28 cellular contexts compared by ENCODE assay signal in the genomic region with DNA sequence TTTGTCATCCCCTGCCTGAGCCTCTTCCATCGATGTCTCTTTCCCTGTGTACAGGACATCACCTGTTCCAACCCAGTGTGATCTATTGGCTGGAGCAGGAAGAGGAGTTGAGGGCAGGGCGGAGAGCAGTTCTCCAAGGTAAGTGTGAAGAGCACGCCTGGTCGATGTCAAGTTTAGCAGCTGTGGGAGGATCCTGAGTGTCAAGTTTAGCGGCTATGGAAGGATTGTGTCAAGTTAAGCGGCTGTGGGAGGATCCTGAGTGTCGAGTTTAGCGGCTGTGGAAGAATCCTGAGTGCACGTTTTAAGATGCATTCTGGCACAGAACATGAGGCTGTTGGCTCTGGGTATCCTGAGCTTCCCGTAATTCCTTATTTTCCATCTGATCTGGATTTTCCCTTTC. TPM values are rescaled to one million over a fixed set of nuclear protein-coding genes. Genes with fewer than 3 reads are reported as not detected.
DNase-seq lines count a peak whose midpoint lies in the region; ATAC-seq, FAIRE-seq and TF ChIP-seq lines count a peak whose summit lies in the region.
"Had no signal": no experiment of that assay in that cellular context is flagged by ENCODE, and none has a peak within 500 bp of the region (broad histone marks: within the 10 kb centered on the region; RNA-seq: fewer than 3 reads in every experiment).

No MANE protein-coding gene starts in this region.

- TF ChIP-seq CTCF in GM12878 (IDR thresholded peaks at IDR 0.05 in 2 of 3, conservative IDR thresholded peaks at IDR 0.05 in 1 of 3; ENCODE audit: control insufficient read depth in 2 of 3, extremely low read depth in 1 of 3, insufficient read depth in 1 of 3, low read depth in 3 of 3, low read length in 3 of 3) (no peak), endothelial cell (IDR thresholded peaks at IDR 0.05; ENCODE audit: unreplicated experiment) (no peak), nephron progenitor cell (IDR thresholded peaks at IDR 0.05) (no peak), kidney (IDR thresholded peaks at IDR 0.05; ENCODE audit: borderline replicate concordance, extremely low read depth, insufficient read depth) (no peak), adrenal gland (IDR thresholded peaks at IDR 0.05) (no peak)

- SMC1A ChIA-PET in GM12878 (lab: Charles Lee; ENCODE audit: uncharacterized antibody, unreplicated experiment): no interaction called here

- H3K9me3 Mint-ChIP-seq in endothelial cell (ENCODE audit: unreplicated experiment) (peaks cover 10% of the 10 kb centered on the region), nephron progenitor cell (peaks cover 44% of the 10 kb centered on the region)
- H3K9me3 Mint-ChIP-seq in stimulated activated effector memory CD8-positive, alpha-beta T cell treated with anti-CD3 and anti-CD28 coated beads, Interleukin-12 subunit alpha, Interleukin-12 subunit beta, amount 100 ng/mL, for 72 hours: peaks cover 2% of the 10 kb centered on the region

- no peaks in the 10 kb centered on the region for H3K27me3 Mint-ChIP-seq in endothelial cell (ENCODE audit: unreplicated experiment)
- H3K27me3 Mint-ChIP-seq in nephron progenitor cell (ENCODE audit: low read depth, poor library complexity): no peaks in the 10 kb centered on the region
- H3K27me3 Mint-ChIP-seq: CD4-positive, alpha-beta memory T cell; CD4-positive, CD25-positive, alpha-beta regulatory T cell; CD8-positive, alpha-beta memory T cell had no signal

- no peaks in the 10 kb centered on the region for H3K4me1 ChIP-seq in GM12878 (ENCODE audit: control insufficient read depth, insufficient read depth, low read length)
- no peaks in the 10 kb centered on the region for H3K4me1 ChIP-seq in kidney (ENCODE audit: control insufficient read depth in 1 of 2, insufficient read depth in 1 of 2, low read depth in 1 of 2, low read length in 2 of 2)
- H3K4me1 ChIP-seq in adrenal gland (replicated peaks in 1 of 2): no peaks in the 10 kb centered on the region
- H3K4me1 ChIP-seq: A549, BE2C, BLaER1 had no signal

- no peak overlapping the region for H3K4me3 ChIP-seq in GM12878
- no peak overlapping the region for H3K4me3 ChIP-seq in kidney (ENCODE audit: low read length in 2 of 2)
- H3K4me3 ChIP-seq in adrenal gland: no peak overlapping the region
- H3K4me3 ChIP-seq: A549, BLaER1 had no signal

- POLR2A ChIA-PET in GM12878 (lab: Charles Lee): no interaction called here

- no peaks in the 10 kb centered on the region for H4K20me1 ChIP-seq in GM12878 (ENCODE audit: control insufficient read depth, insufficient read depth)

- CTCF ChIA-PET in GM12878 (lab: Yijun Ruan, JAX): no interaction called here

- no TSS peak for BruUV-seq in GM12878 (replicated peaks; lab: Mats Ljungman, UMichigan)

- TF ChIP-seq POLR2A in GM12878 (IDR thresholded peaks at IDR 0.05; ENCODE audit: low read depth, low read length) (no peak), adrenal gland (IDR thresholded peaks at IDR 0.05) (no peak)

- no peak for ATAC-seq in GM12878
- no peak for ATAC-seq in stimulated activated effector memory CD8-positive, alpha-beta T cell treated with anti-CD3 and anti-CD28 coated beads, Interleukin-12 subunit alpha, Interleukin-12 subunit beta, amount 100 ng/mL, for 72 hours
- ATAC-seq: A549 had no signal

- peaks cover 12% of the 10 kb centered on the region for H3K4me1 Mint-ChIP-seq in endothelial cell (ENCODE audit: unreplicated experiment)
- no peaks in the 10 kb centered on the region for H3K4me1 Mint-ChIP-seq in nephron progenitor cell
- H3K4me1 Mint-ChIP-seq in stimulated activated effector memory CD8-positive, alpha-beta T cell treated with anti-CD3 and anti-CD28 coated beads, Interleukin-12 subunit alpha, Interleukin-12 subunit beta, amount 100 ng/mL, for 72 hours: peaks cover 10% of the 10 kb centered on the region

- H3K27me3 ChIP-seq in GM12878 (replicated peaks in 1 of 2; ENCODE audit: control insufficient read depth in 2 of 2, insufficient read depth in 2 of 2, low read length in 1 of 2) (no peaks in the 10 kb centered on the region), adrenal gland (no peaks in the 10 kb centered on the region)
- H3K27me3 ChIP-seq: BE2C, BLaER1 had no signal

- DNase-seq in GM12878 (ENCODE audit: low read depth, low spot score) (no peak), endothelial cell (ENCODE audit: low spot score) (no peak), nephron progenitor cell (no peak), kidney (no peak), cerebellar cortex (ENCODE audit: low spot score) (no peak), adrenal gland (no peak)
- no peak for DNase-seq in stimulated activated effector memory CD8-positive, alpha-beta T cell treated with anti-CD3 and anti-CD28 coated beads, Interleukin-12 subunit alpha, Interleukin-12 subunit beta, amount 100 ng/mL, for 72 hours (ENCODE audit: low spot score in 2 of 2)
- DNase-seq: BE2C; C1 segment of cervical spinal cord; CD4-positive, alpha-beta memory T cell; CD4-positive, CD25-positive, alpha-beta regulatory T cell; COR-L47; DMS 273 treated with DMSO at 0.1 percent for 48 hours; DMS153; DMS53; DMS79; DND-41; EL; GDM1 had no signal

- H3K9me3 ChIP-seq in GM12878 (replicated peaks; ENCODE audit: control insufficient read depth, insufficient read depth, low read length) (peaks cover 19% of the 10 kb centered on the region), kidney (ENCODE audit: control insufficient read depth in 1 of 2, low read length in 2 of 2) (no peaks in the 10 kb centered on the region), adrenal gland (replicated peaks in 1 of 3) (no peaks in the 10 kb centered on the region)
- H3K9me3 ChIP-seq: BE2C had no signal

- H3K36me3 Mint-ChIP-seq in endothelial cell (ENCODE audit: low read depth, unreplicated experiment): peaks cover 74% of the 10 kb centered on the region
- H3K36me3 Mint-ChIP-seq in nephron progenitor cell (ENCODE audit: low read depth): peaks cover 80% of the 10 kb centered on the region
- peaks cover 56% of the 10 kb centered on the region for H3K36me3 Mint-ChIP-seq in stimulated activated effector memory CD8-positive, alpha-beta T cell treated with anti-CD3 and anti-CD28 coated beads, Interleukin-12 subunit alpha, Interleukin-12 subunit beta, amount 100 ng/mL, for 72 hours

- intact Hi-C loops in GM12878 (cut with micrococcal nuclease; ENCODE audit: unreplicated experiment): no loop called here
- intact Hi-C loops in kidney (cut with DNase I): no loop called here
- intact Hi-C loops in adrenal gland (cut with DNase I): no loop called here

- TF ChIP-seq EP300 in GM12878 (IDR thresholded peaks at IDR 0.05; ENCODE audit: borderline replicate concordance in 1 of 2, control insufficient read depth in 1 of 2, low read depth in 2 of 2, low read length in 2 of 2): no peak

- in situ Hi-C loops in GM12878 (cut with MboI): no loop called here

- H3K27ac ChIP-seq in GM12878 (ENCODE audit: control insufficient read depth, insufficient read depth) (no peak overlapping the region), kidney (ENCODE audit: low read depth in 2 of 2, low read length in 2 of 2) (no peak overlapping the region), adrenal gland (no peak overlapping the region)
- H3K27ac ChIP-seq: 22Rv1, A549, BLaER1 had no signal

- RAD21 ChIA-PET in GM12878 (lab: Charles Lee; ENCODE audit: unreplicated experiment): no interaction called here

- H3K9ac ChIP-seq in GM12878 (ENCODE audit: control insufficient read depth, insufficient read depth, low read length): no peak overlapping the region
- no peak overlapping the region for H3K9ac ChIP-seq in kidney (ENCODE audit: low read length in 2 of 2)
- H3K9ac ChIP-seq: BLaER1 had no signal

- no peak overlapping the region for H3K27ac Mint-ChIP-seq in endothelial cell (ENCODE audit: unreplicated experiment)
- peak overlapping the region; percentile 82 for H3K27ac Mint-ChIP-seq in nephron progenitor cell
- peak overlapping the region; percentile 8 for H3K27ac Mint-ChIP-seq in stimulated activated effector memory CD8-positive, alpha-beta T cell treated with anti-CD3 and anti-CD28 coated beads, Interleukin-12 subunit alpha, Interleukin-12 subunit beta, amount 100 ng/mL, for 72 hours
- H3K27ac Mint-ChIP-seq: CD14-positive monocyte; CD4-positive, CD25-positive, alpha-beta regulatory T cell; CD8-positive, alpha-beta memory T cell had no signal

- H3K4me2 ChIP-seq in GM12878 (ENCODE audit: control insufficient read depth, insufficient read depth): no peak overlapping the region
- H3K4me2 ChIP-seq: A549, BLaER1 had no signal

- WGBS in GM12878 (ENCODE audit: insufficient coverage, insufficient replicate concordance, low lambda C conversion rate, missing lambda C conversion rate): 93% methylated on average over 10 of the region's 10 CpGs
- 94 to 98% (median 96%) methylated on average over 10 of the region's 10 CpGs for WGBS in adrenal gland, 4 donors

- H3K79me2 ChIP-seq in GM12878 (ENCODE audit: control insufficient read depth, insufficient read depth, low read length): no peaks in the 10 kb centered on the region

- no peak for FAIRE-seq in GM12878 (lab: Jason Lieb, UNC)
- FAIRE-seq in kidney (lab: Jason Lieb, UNC): no peak
- FAIRE-seq: A549, GM12891, GM19239 had no signal

- no peak for TF ChIP-seq RAD21 in GM12878 (IDR thresholded peaks at IDR 0.05; ENCODE audit: insufficient read depth, low read depth, low read length)

- H3K36me3 ChIP-seq in GM12878 (ENCODE audit: control insufficient read depth in 2 of 2, insufficient read depth in 2 of 2, low read length in 1 of 2) (peaks cover 9 to 29% of the 10 kb centered on the region in 2 experiments), kidney (ENCODE audit: control insufficient read depth in 1 of 2, insufficient read depth in 2 of 2, low read length in 2 of 2) (peaks cover 44 to 52% of the 10 kb centered on the region in 2 donors), adrenal gland (replicated peaks in 1 of 2) (peaks cover 0 to 67% of the 10 kb centered on the region in 2 donors)

- H2AFZ ChIP-seq in GM12878 (ENCODE audit: control insufficient read depth, low read depth, low read length): no peak overlapping the region

- H3K4me3 Mint-ChIP-seq in endothelial cell (ENCODE audit: unreplicated experiment) (peak overlapping the region; percentile 56), nephron progenitor cell (no peak overlapping the region)
- no peak overlapping the region for H3K4me3 Mint-ChIP-seq in stimulated activated effector memory CD8-positive, alpha-beta T cell treated with anti-CD3 and anti-CD28 coated beads, Interleukin-12 subunit alpha, Interleukin-12 subunit beta, amount 100 ng/mL, for 72 hours
- H3K4me3 Mint-ChIP-seq: CD14-positive monocyte had no signal

RNA-seq across cellular contexts. Expression of gene ZNF778, which starts 7.2 kb away (rescaled TPM):
- 15.8 and 17.3 TPM in 2 replicates for total RNA-seq in GM12878 (2013; cell fraction: nucleolus; rRNA removed)
- 3.3 and 6.5 TPM in 2 replicates for total RNA-seq in GM12878 (2014; rRNA removed)
- total RNA-seq in GM12878 (2014; rRNA removed; fragmentation: Illumina TruSeq; extraction: Trizol): 3.5 and 3.6 TPM in 2 replicates
- total RNA-seq in GM12878 (2021): 6.4 and 9.7 TPM in 2 replicates
- polyA plus RNA-seq in GM12878 (2011; ENCODE audit: low read depth): 2.2 TPM
- 3.8 and 4.4 TPM in 2 replicates for polyA plus RNA-seq in GM12878 (2011; rRNA removed)
- polyA plus RNA-seq in GM12878 (2011; cell fraction: cytosol; rRNA removed): 2.8 and 3.8 TPM in 2 replicates
- polyA plus RNA-seq in GM12878 (2011; cell fraction: nucleus; rRNA removed): 6.7 and 8.5 TPM in 2 replicates
- 2.4 and 5.4 TPM in 2 replicates for polyA plus RNA-seq in GM12878 (2012)
- 4.3 and 4.6 TPM in 2 replicates for polyA plus RNA-seq in GM12878 (2014; fragmentation: Illumina TruSeq; extraction: Trizol)
- under 1 TPM; 0.20 to 0.40 TPM for polyA plus RNA-seq in GM12878 (2014; fragmentation: Nextera tagmentation; extraction: Ambion mirVana)
- 4.2 and 5.9 TPM in 2 replicates for polyA plus RNA-seq in GM12878 (2014; rRNA removed)
- polyA plus RNA-seq in GM12878 (2016; fragmentation: Nextera tagmentation; extraction: Ambion mirVana): 1 to 10 TPM; 2.3 to 3.8 TPM
- 6.1 and 8.8 TPM in 2 replicates for polyA minus RNA-seq in GM12878 (2011; rRNA and poly(A)+ RNA removed)
- 1.3 and 3.7 TPM in 2 replicates for polyA minus RNA-seq in GM12878 (2011; cell fraction: cytosol; rRNA and poly(A)+ RNA removed)
- 5.7 and 8.7 TPM in 2 replicates for polyA minus RNA-seq in GM12878 (2011; cell fraction: nucleus; rRNA and poly(A)+ RNA removed)
- 35.5 TPM for total RNA-seq in endothelial cell (ENCODE audit: unreplicated experiment)
- total RNA-seq in kidney: 12.7 TPM
- 2.2 TPM for polyA plus RNA-seq in kidney (ENCODE audit: insufficient read depth, low read depth, low replicate concordance)
- 10 to 100 TPM in 4 of 8 donors, 1 to 10 TPM in 4; 3.5 to 20.5 (median 11.5) TPM for total RNA-seq in adrenal gland
- polyA plus RNA-seq in adrenal gland: 1 to 10 TPM; 1.9 to 8.1 (median 3.8) TPM

RNA-seq across cellular contexts. Expression of gene SLC22A31, which starts 24.3 kb away (rescaled TPM):
- not detected in 2 replicates for total RNA-seq in GM12878 (2013; cell fraction: nucleolus; rRNA removed)
- total RNA-seq in GM12878 (2014; rRNA removed) (not detected in 2 replicates), GM12878 (2014; rRNA removed; fragmentation: Illumina TruSeq; extraction: Trizol) (not detected in 2 replicates), GM12878 (2021) (0.19 TPM in 1 of 2 replicates, not detected in the other), endothelial cell (ENCODE audit: unreplicated experiment) (0.54 TPM), kidney (1.8 TPM), adrenal gland (1 to 10 TPM in 3 of 8 donors, under 1 TPM in 2, not detected in 3; 0.28 to 3.2 (median 2.0) TPM)
- not detected for polyA plus RNA-seq in GM12878 (2011; ENCODE audit: low read depth)
- polyA plus RNA-seq in GM12878 (2011; rRNA removed) (0.20 and 0.23 TPM in 2 replicates), GM12878 (2014; fragmentation: Illumina TruSeq; extraction: Trizol) (not detected in 2 replicates), GM12878 (2014; fragmentation: Nextera tagmentation; extraction: Ambion mirVana) (not detected), GM12878 (2014; rRNA removed) (0.24 and 0.27 TPM in 2 replicates), GM12878 (2016; fragmentation: Nextera tagmentation; extraction: Ambion mirVana) (under 1 TPM in 1 of 2 experiments, not detected in 1; 0.13 TPM), kidney (ENCODE audit: insufficient read depth, low read depth, low replicate concordance) (0.47 TPM), adrenal gland (1 to 10 TPM in 1 of 3 donors, under 1 TPM in 1, not detected in 1; 0.72 to 2.9 TPM)
- polyA plus RNA-seq in GM12878 (2011; cell fraction: cytosol; rRNA removed): 0.75 and 0.94 TPM in 2 replicates
- polyA plus RNA-seq in GM12878 (2011; cell fraction: nucleus; rRNA removed): 12.2 and 13.6 TPM in 2 replicates
- polyA plus RNA-seq in GM12878 (2012): not detected in 2 replicates
- 0.52 TPM in 1 of 2 replicates, not detected in the other for polyA minus RNA-seq in GM12878 (2011; rRNA and poly(A)+ RNA removed)
- polyA minus RNA-seq in GM12878 (2011; cell fraction: cytosol; rRNA and poly(A)+ RNA removed): not detected in 2 replicates
- 0.96 TPM in 1 of 2 replicates, not detected in the other for polyA minus RNA-seq in GM12878 (2011; cell fraction: nucleus; rRNA and poly(A)+ RNA removed)
- total RNA-seq: A172; CD4-positive, CD25-positive, alpha-beta regulatory T cell; CD8-positive, alpha-beta memory T cell; Daoy had no signal
- polyA plus RNA-seq: CD14-positive monocyte; CD8-positive, alpha-beta memory T cell had no signal

RNA-seq across cellular contexts. Expression of gene CDH15, which starts 53.1 kb away (rescaled TPM):
- total RNA-seq in GM12878 (2013; cell fraction: nucleolus; rRNA removed): not detected in 2 replicates
- 0.06 TPM in 1 of 2 replicates, not detected in the other for total RNA-seq in GM12878 (2014; rRNA removed)
- not detected in 2 replicates for total RNA-seq in GM12878 (2014; rRNA removed; fragmentation: Illumina TruSeq; extraction: Trizol)
- not detected in 2 replicates for total RNA-seq in GM12878 (2021)
- not detected for polyA plus RNA-seq in GM12878 (2011; ENCODE audit: low read depth)
- polyA plus RNA-seq in GM12878 (2011; rRNA removed): not detected in 2 replicates
- polyA plus RNA-seq in GM12878 (2011; cell fraction: cytosol; rRNA removed): not detected in 2 replicates
- polyA plus RNA-seq in GM12878 (2011; cell fraction: nucleus; rRNA removed): not detected in 2 replicates
- polyA plus RNA-seq in GM12878 (2012): 0.20 TPM in 1 of 2 replicates, not detected in the other
- polyA plus RNA-seq in GM12878 (2014; fragmentation: Illumina TruSeq; extraction: Trizol): not detected in 2 replicates
- under 1 TPM in 1 of 2 experiments, not detected in 1; 0.02 TPM for polyA plus RNA-seq in GM12878 (2014; fragmentation: Nextera tagmentation; extraction: Ambion mirVana)
- 0.05 TPM in 1 of 2 replicates, not detected in the other for polyA plus RNA-seq in GM12878 (2014; rRNA removed)
- polyA plus RNA-seq in GM12878 (2016; fragmentation: Nextera tagmentation; extraction: Ambion mirVana): not detected
- not detected in 2 replicates for polyA minus RNA-seq in GM12878 (2011; rRNA and poly(A)+ RNA removed)
- polyA minus RNA-seq in GM12878 (2011; cell fraction: cytosol; rRNA and poly(A)+ RNA removed): not detected in 2 replicates
- not detected in 2 replicates for polyA minus RNA-seq in GM12878 (2011; cell fraction: nucleus; rRNA and poly(A)+ RNA removed)
- not detected for total RNA-seq in endothelial cell (ENCODE audit: unreplicated experiment)
- total RNA-seq in kidney: 0.31 TPM
- polyA plus RNA-seq in kidney (ENCODE audit: insufficient read depth, low read depth, low replicate concordance): 0.22 TPM
- total RNA-seq in adrenal gland: under 1 TPM in 7 of 8 donors, not detected in 1; 0.08 to 0.32 (median 0.17) TPM
- under 1 TPM; 0.05 to 0.17 (median 0.08) TPM for polyA plus RNA-seq in adrenal gland
- total RNA-seq: A172; CD4-positive, alpha-beta memory T cell; CD8-positive, alpha-beta memory T cell; Daoy had no signal
- polyA plus RNA-seq: CD14-positive monocyte; CD4-positive, alpha-beta memory T cell; CD4-positive, CD25-positive, alpha-beta regulatory T cell; CD8-positive, alpha-beta memory T cell had no signal
